ENCODE assay signal across 1 cellular context in the genomic region with DNA sequence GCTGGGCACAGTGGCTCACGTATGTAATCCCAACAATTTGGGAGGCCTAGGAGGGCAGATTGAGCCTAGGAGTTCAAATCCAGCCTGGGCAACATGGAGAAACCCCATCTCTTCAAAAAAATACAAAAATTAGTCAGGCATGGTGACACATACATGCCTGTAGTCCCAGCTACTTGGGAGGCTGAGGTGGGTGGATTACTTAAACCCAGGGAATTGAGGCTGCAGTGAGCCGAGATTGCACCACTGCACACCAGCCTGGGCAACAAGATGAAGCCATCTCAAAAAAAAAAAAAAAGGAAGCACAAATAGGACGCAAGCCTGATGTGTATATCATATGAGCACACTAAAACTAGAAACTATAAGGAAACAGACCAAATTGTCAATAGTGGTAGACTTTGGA.
TF ChIP-seq lines count a peak whose summit lies in the region.

No MANE protein-coding gene starts in this region.

TF ChIP-seq in IMR-90, 13 proteins besides CTCF, POLR2A, EP300 and RAD21:
- TF ChIP-seq CEBPB (IDR thresholded peaks at IDR 0.05; ENCODE audit: low read depth, low read length) (peak; percentile 49; the same call in 1 of the 2 replicates), FOS (IDR thresholded peaks at IDR 0.05; ENCODE audit: low read depth, low read length) (no peak)
TF ChIP-seq in IMR-90: peak in this region for 1.
